Comparison of ENCODE assay signal across 8 cellular contexts in the genomic region with DNA sequence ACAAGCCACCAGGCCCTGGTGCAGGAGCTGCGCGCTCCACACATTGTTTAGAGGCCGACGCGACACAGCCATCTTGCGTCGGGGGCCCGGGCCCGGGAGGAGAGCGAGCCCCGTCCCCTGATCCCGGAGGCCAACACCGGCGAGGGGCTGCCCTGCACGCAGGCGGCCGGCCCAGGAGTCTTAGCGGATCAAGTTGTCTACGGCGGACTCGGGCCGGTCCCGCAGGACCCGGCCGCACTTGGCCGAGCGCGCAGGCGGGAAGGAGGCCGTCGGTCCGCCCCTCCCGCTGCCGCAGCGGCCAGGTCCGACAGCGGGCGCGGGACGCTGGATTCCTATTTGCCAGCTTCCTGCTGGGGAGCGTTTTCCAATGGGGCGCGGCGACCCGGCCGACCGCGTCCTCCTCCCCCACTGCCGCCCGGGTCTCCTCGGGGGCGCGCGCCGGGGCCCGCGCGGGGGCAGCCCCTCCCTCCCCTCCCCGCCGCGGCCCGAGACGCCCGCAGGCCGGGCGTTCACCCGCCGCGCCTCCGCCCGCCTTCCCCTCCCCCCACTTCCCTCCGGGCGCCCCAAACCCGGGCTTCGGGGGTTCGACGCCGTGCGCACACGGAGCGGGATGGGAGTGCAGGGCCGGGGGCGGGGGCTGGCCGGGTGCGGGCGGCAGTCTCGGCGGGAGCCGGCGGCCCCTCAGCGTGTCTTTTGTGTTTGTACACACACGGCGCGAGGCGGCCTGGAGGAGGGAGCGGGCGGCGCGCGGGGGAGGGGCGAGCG. TPM values are rescaled to one million over a fixed set of nuclear protein-coding genes. Genes with fewer than 3 reads are reported as not detected.
A peak's percentile ranks its signal among the peaks of the same experiment; 100 is the strongest.
DNase-seq lines count a peak whose midpoint lies in the region; ATAC-seq and TF ChIP-seq lines count a peak whose summit lies in the region.

No MANE protein-coding gene starts in this region.

- peaks cover 35% of the 10 kb centered on the region for H3K36me3 Mint-ChIP-seq in activated T-helper 1 cell treated with anti-CD3 and anti-CD28 coated beads, Interleukin-12 subunit alpha, Interleukin-12 subunit beta, Interleukin-2, Interleukin-4 antibody, amounts not matched to agents 30 ng/mL and 10 ng/mL and 1 ng/mL, durations not matched to agents 14 hours and 24 hours and 36 hours (ENCODE audit: low read depth)

- H3K4me3 ChIP-seq in fibroblast of lung (replicated peaks in 1 of 4; ENCODE audit: control extremely low read depth in 1 of 4, insufficient read depth in 1 of 4, low read depth in 3 of 4, low read length in 4 of 4) = peak overlapping the region; percentile 62 to 78 (median 70)
- H3K4me3 ChIP-seq in thymus (ENCODE audit: low read length) = peak overlapping the region; percentile 98

- peak overlapping the region; percentile 91 for H2AFZ ChIP-seq in fibroblast of lung (ENCODE audit: low read length)

- H3K36me3 ChIP-seq in fibroblast of lung (ENCODE audit: control insufficient read depth, insufficient read depth, low read length) (peaks cover 3% of the 10 kb centered on the region), thymus (ENCODE audit: control insufficient read depth, insufficient read depth) (peaks cover 11% of the 10 kb centered on the region)

- H3K4me1 ChIP-seq in fibroblast of lung (ENCODE audit: control insufficient read depth, extremely low read depth, insufficient read depth, low read length) (no peaks in the 10 kb centered on the region), thymus (ENCODE audit: control insufficient read depth, insufficient read depth, low read length) (peaks cover 13% of the 10 kb centered on the region)

- peaks cover 12% of the 10 kb centered on the region for H4K20me1 ChIP-seq in fibroblast of lung (ENCODE audit: control insufficient read depth, extremely low read depth, insufficient read depth, low read length)

- under 1% methylated on average over 102 of the region's 102 CpGs for WGBS in thymus

- H3K9ac ChIP-seq in fibroblast of lung (ENCODE audit: insufficient read depth, low read length) = peak overlapping the region; percentile 86

- peak overlapping the region; percentile 82 for H3K27ac ChIP-seq in fibroblast of lung (ENCODE audit: insufficient read depth, low read length)
- peak overlapping the region; percentile 91 for H3K27ac ChIP-seq in thymus (ENCODE audit: low read depth)

- peak overlapping the region; percentile 83 for H3K27ac Mint-ChIP-seq in activated T-helper 1 cell treated with anti-CD3 and anti-CD28 coated beads, Interleukin-12 subunit alpha, Interleukin-12 subunit beta, Interleukin-2, Interleukin-4 antibody, amounts not matched to agents 30 ng/mL and 10 ng/mL and 1 ng/mL, durations not matched to agents 14 hours and 24 hours and 36 hours

- intact Hi-C loops in activated T-helper 1 cell treated with anti-CD3 and anti-CD28 coated beads, Interleukin-12 subunit alpha, Interleukin-12 subunit beta, Interleukin-2, Interleukin-4 antibody, amounts not matched to agents 30 ng/mL and 10 ng/mL and 1 ng/mL, durations not matched to agents 14 hours and 24 hours and 36 hours (cut with micrococcal nuclease) = loop anchor here (1.0 to 10.0 kb wide), 9 partner anchors 21 to 1631 kb away; a partner anchor contains a TSS

- DNase-seq in D341Med (ENCODE audit: low spot score) (peak; percentile 98), NCI-H748 (lab: John Stamatoyannopoulos, UW; ENCODE audit: unreplicated experiment) (peak; percentile 85), fibroblast of lung (ENCODE audit: low read depth in 2 of 2) (peak; percentile 79 to 80), myocyte (ENCODE audit: low read depth) (peak; percentile 82)
- no peak for DNase-seq in activated T-helper 1 cell treated with anti-CD3 and anti-CD28 coated beads, Interleukin-12 subunit alpha, Interleukin-12 subunit beta, Interleukin-2, Interleukin-4 antibody, amounts not matched to agents 30 ng/mL and 10 ng/mL and 1 ng/mL, durations not matched to agents 14 hours and 24 hours and 36 hours (ENCODE audit: low spot score)

- H3K4me1 Mint-ChIP-seq in activated T-helper 1 cell treated with anti-CD3 and anti-CD28 coated beads, Interleukin-12 subunit alpha, Interleukin-12 subunit beta, Interleukin-2, Interleukin-4 antibody, amounts not matched to agents 30 ng/mL and 10 ng/mL and 1 ng/mL, durations not matched to agents 14 hours and 24 hours and 36 hours (ENCODE audit: low read depth) = peaks cover 29% of the 10 kb centered on the region

- peak overlapping the region; percentile 86 for H3K4me3 Mint-ChIP-seq in activated T-helper 1 cell treated with anti-CD3 and anti-CD28 coated beads, Interleukin-12 subunit alpha, Interleukin-12 subunit beta, Interleukin-2, Interleukin-4 antibody, amounts not matched to agents 30 ng/mL and 10 ng/mL and 1 ng/mL, durations not matched to agents 14 hours and 24 hours and 36 hours

- peak overlapping the region; percentile 87 for H3K4me2 ChIP-seq in fibroblast of lung (ENCODE audit: extremely low read depth, insufficient read depth, low read length)

- H3K27me3 Mint-ChIP-seq in activated T-helper 1 cell treated with anti-CD3 and anti-CD28 coated beads, Interleukin-12 subunit alpha, Interleukin-12 subunit beta, Interleukin-2, Interleukin-4 antibody, amounts not matched to agents 30 ng/mL and 10 ng/mL and 1 ng/mL, durations not matched to agents 14 hours and 24 hours and 36 hours (ENCODE audit: insufficient read depth) = no peaks in the 10 kb centered on the region

- H3K27me3 ChIP-seq in fibroblast of lung (ENCODE audit: control insufficient read depth, insufficient read depth, low read length) (no peaks in the 10 kb centered on the region), thymus (ENCODE audit: control insufficient read depth, insufficient read depth) (no peaks in the 10 kb centered on the region)

- H3K79me2 ChIP-seq in fibroblast of lung (ENCODE audit: control insufficient read depth, insufficient read depth, low read length) = peaks cover 36% of the 10 kb centered on the region

- no peaks in the 10 kb centered on the region for H3K9me3 Mint-ChIP-seq in activated T-helper 1 cell treated with anti-CD3 and anti-CD28 coated beads, Interleukin-12 subunit alpha, Interleukin-12 subunit beta, Interleukin-2, Interleukin-4 antibody, amounts not matched to agents 30 ng/mL and 10 ng/mL and 1 ng/mL, durations not matched to agents 14 hours and 24 hours and 36 hours

- TF ChIP-seq CTCF in fibroblast of lung (conservative IDR thresholded peaks at IDR 0.05 in 1 of 2, IDR thresholded peaks at IDR 0.05 in 1 of 2; ENCODE audit: low read depth in 1 of 2, low read length in 2 of 2) = no peak

- no peaks in the 10 kb centered on the region for H3K9me3 ChIP-seq in fibroblast of lung (ENCODE audit: control insufficient read depth, insufficient read depth, low read depth, low read length)
- H3K9me3 ChIP-seq in thymus (ENCODE audit: control insufficient read depth) = no peaks in the 10 kb centered on the region

- ATAC-seq in GM19438 (IDR thresholded peaks at IDR 0.05; ENCODE audit: low read depth, unreplicated experiment) (peak; percentile 46), HG03460 (IDR thresholded peaks at IDR 0.05; ENCODE audit: unreplicated experiment) (peak; percentile 30)

RNA-seq across cellular contexts. Expression of a gene that starts 0.5 kb away (rescaled TPM):
- total RNA-seq in activated T-helper 1 cell treated with anti-CD3 and anti-CD28 coated beads, Interleukin-12 subunit alpha, Interleukin-12 subunit beta, Interleukin-2, Interleukin-4 antibody, amounts not matched to agents 30 ng/mL and 10 ng/mL and 1 ng/mL, durations not matched to agents 14 hours and 24 hours and 36 hours = 416 and 426 TPM in 2 replicates
- total RNA-seq in fibroblast of lung = 86.2 and 105 TPM in 2 replicates
- 285 and 312 TPM in 2 replicates for polyA plus RNA-seq in fibroblast of lung
- 315 and 365 TPM in 2 replicates for polyA plus RNA-seq in fibroblast of lung (2012)
- 0.37 and 8.7 TPM in 2 replicates for polyA minus RNA-seq in fibroblast of lung (ENCODE audit: low replicate concordance)
- total RNA-seq in myocyte = 288 and 318 TPM in 2 replicates
- polyA plus RNA-seq in myocyte (2012) = 318 TPM
- polyA plus RNA-seq in thymus = 1,694 TPM
